18 cellular contexts compared by ENCODE assay signal in the genomic region with DNA sequence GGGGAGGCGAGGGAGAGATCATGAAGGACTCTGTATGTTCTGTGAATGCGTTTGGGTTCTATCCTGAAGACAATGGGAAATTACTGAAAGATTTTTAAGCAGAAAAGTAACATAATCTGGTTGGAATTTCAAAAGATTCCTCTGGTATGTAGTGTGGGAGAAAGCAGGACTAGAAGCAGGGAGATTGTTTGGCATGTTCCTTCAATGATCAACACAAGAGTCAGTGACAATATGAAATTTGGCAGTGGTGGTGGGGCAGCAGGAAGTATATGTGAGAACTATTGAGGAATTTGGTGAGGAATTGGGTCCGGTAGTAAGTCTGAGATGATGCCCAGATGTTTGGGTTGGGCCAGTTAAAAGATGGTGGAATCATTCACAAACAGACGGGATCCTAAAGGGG.
DNase-seq lines count a peak whose midpoint lies in the region; ATAC-seq and TF ChIP-seq lines count a peak whose summit lies in the region.
"Had no signal": no experiment of that assay in that cellular context is flagged by ENCODE, and none has a peak within 500 bp of the region (broad histone marks: within the 10 kb centered on the region; RNA-seq: fewer than 3 reads in every experiment).

No MANE protein-coding gene starts in this region.

- H2BK120ac ChIP-seq in mesendoderm (ENCODE audit: low read depth, low read length): no peak overlapping the region

- no peak overlapping the region for H3K56ac ChIP-seq in mesendoderm (ENCODE audit: low read length)

- WGBS in mesendoderm (ENCODE audit: extremely low coverage, insufficient coverage, low lambda C conversion rate): no CpG with 5 or more reads among the region's 4 CpGs

- ATAC-seq in GM21423 (IDR thresholded peaks at IDR 0.05; ENCODE audit: unreplicated experiment): no peak
- ATAC-seq in GM18502 (IDR thresholded peaks at IDR 0.05; ENCODE audit: poor library complexity, unreplicated experiment): no peak

- no peak overlapping the region for H4K8ac ChIP-seq in mesendoderm (ENCODE audit: low read depth, low read length)

- no peak overlapping the region for H2BK15ac ChIP-seq in mesendoderm (replicated peaks; ENCODE audit: low read depth)

- H4K5ac ChIP-seq in mesendoderm (ENCODE audit: low read length): no peak overlapping the region

- DNase-seq in AG08395 (ENCODE audit: low spot score) (peak; percentile 83), GM04503 (ENCODE audit: low read depth) (peak; percentile 67), astrocyte of the hippocampus (ENCODE audit: low read depth, low spot score) (peak; percentile 15), fibroblast of pulmonary artery (ENCODE audit: low read depth) (peak; percentile 57), mesendoderm (no peak)
- no peak for DNase-seq in stimulated activated CD4-positive, alpha-beta T cell treated with anti-CD3 and anti-CD28 coated beads, Interleukin-2, amount 100 ng/mL, for 24 hours
- DNase-seq: Caco-2; CD4-positive, CD25-positive, alpha-beta regulatory T cell; DMS153; Kasumi-1; NCI-H1105; NCI-H187; NCI-H446; NCI-H69; SHP77; SK-N-SH had no signal

- H3K27me3 ChIP-seq in mesendoderm (ENCODE audit: insufficient read depth, low read length, poor library complexity): no peaks in the 10 kb centered on the region

- H3K9ac ChIP-seq in mesendoderm (ENCODE audit: low read length): no peak overlapping the region
- H3K9ac ChIP-seq: SK-N-SH had no signal

- TF ChIP-seq CTCF in fibroblast of pulmonary artery (IDR thresholded peaks at IDR 0.05; ENCODE audit: low read length, missing control alignments): no peak

- H3K4me3 ChIP-seq in fibroblast of pulmonary artery (replicated peaks; ENCODE audit: low read depth, low read length): no peak overlapping the region
- H3K4me3 ChIP-seq in mesendoderm (ENCODE audit: low read length): no peak overlapping the region

- H3K36me3 ChIP-seq in mesendoderm (ENCODE audit: control insufficient read depth, insufficient read depth, low read length): no peaks in the 10 kb centered on the region

- H3K79me2 ChIP-seq in mesendoderm (ENCODE audit: control insufficient read depth, insufficient read depth, low read length): no peaks in the 10 kb centered on the region

- no peaks in the 10 kb centered on the region for H3K79me1 ChIP-seq in mesendoderm (ENCODE audit: low read length)

- no peak overlapping the region for H3K18ac ChIP-seq in mesendoderm (ENCODE audit: low read length)

- no peak overlapping the region for H3K23ac ChIP-seq in mesendoderm (ENCODE audit: low read length)

- no peak overlapping the region for H3K4me2 ChIP-seq in mesendoderm (ENCODE audit: low read length)
- H3K4me2 ChIP-seq: SK-N-SH had no signal

- H2BK5ac ChIP-seq in mesendoderm (ENCODE audit: low read length): no peak overlapping the region

- H2AK5ac ChIP-seq in mesendoderm (ENCODE audit: low read length): no peak overlapping the region

- H3K27ac ChIP-seq in mesendoderm (ENCODE audit: low read depth, low read length): no peak overlapping the region

- no peaks in the 10 kb centered on the region for H3K4me1 ChIP-seq in mesendoderm (ENCODE audit: control insufficient read depth, low read depth, low read length)
- H3K4me1 ChIP-seq: Caco-2 had no signal

- H3K4ac ChIP-seq in mesendoderm (ENCODE audit: low read depth, low read length): no peak overlapping the region

Comparison
In these comparisons a context has a peak if more than half of its experiments do, and no peak if none do; other contexts are left out.
1. DNase-seq: peak in AG08395 (single experiment), GM04503 (single experiment), astrocyte of the hippocampus (single experiment) and fibroblast of pulmonary artery (single experiment); none in stimulated activated CD4-positive, alpha-beta T cell treated with anti-CD3 and anti-CD28 coated beads, Interleukin-2, amount 100 ng/mL, for 24 hours (0 of 2) and mesendoderm (single experiment).